12 cellular contexts compared by ENCODE assay signal in genomic region chr10:86334515-86335085, GRCh38. TPM values are rescaled to one million over a fixed set of nuclear protein-coding genes. Genes with fewer than 3 reads are reported as not detected.
DNase-seq lines count a peak whose midpoint lies in the region; ATAC-seq and TF ChIP-seq lines count a peak whose summit lies in the region.
"Had no signal": no experiment of that assay in that cellular context is flagged by ENCODE, and none has a peak within 500 bp of the region (broad histone marks: within the 10 kb centered on the region; RNA-seq: fewer than 3 reads in every experiment).

No MANE protein-coding gene starts in this region.

- H3K27ac ChIP-seq in osteoblast (ENCODE audit: low read depth, low read length) = no peak overlapping the region
- H3K27ac ChIP-seq: ovary had no signal

- no peak overlapping the region for H2AFZ ChIP-seq in osteoblast (ENCODE audit: low read length)

- peaks cover 28% of the 10 kb centered on the region for H3K4me1 Mint-ChIP-seq in brain
- H3K4me1 Mint-ChIP-seq in effector memory CD8-positive, alpha-beta T cell (ENCODE audit: low read depth in 2 of 2) = no peaks in the 10 kb centered on the region

- no peaks in the 10 kb centered on the region for H3K9me3 ChIP-seq in osteoblast (ENCODE audit: low read depth, low read length)
- H3K9me3 ChIP-seq: ovary had no signal

- H3K79me2 ChIP-seq in osteoblast (ENCODE audit: insufficient read depth, low read length) = no peaks in the 10 kb centered on the region

- H3K27me3 ChIP-seq in osteoblast (ENCODE audit: insufficient read depth, low read length) = no peaks in the 10 kb centered on the region
- H3K27me3 ChIP-seq: ovary had no signal

- H3K4me2 ChIP-seq in osteoblast (ENCODE audit: insufficient read depth, low read length) = no peak overlapping the region

- DNase-seq in NCI-H1092 treated with DMSO at 0.1 percent for 48 hours (lab: John Stamatoyannopoulos, UW) = peak; percentile 43
- DNase-seq in NCI-H1092 (lab: John Stamatoyannopoulos, UW) = no peak
- peak; percentile 36 for DNase-seq in NCI-H2081 treated with DMSO at 0.1 percent for 48 hours (lab: John Stamatoyannopoulos, UW)
- peak; percentile 54 for DNase-seq in osteoblast (ENCODE audit: insufficient read length, low spot score, missing footprints)
- no peak for DNase-seq in effector memory CD8-positive, alpha-beta T cell
- no peak for DNase-seq in 8988T
- DNase-seq: activated CD8-positive, alpha-beta T cell treated with anti-CD3 and anti-CD28 coated beads for 36 hours; mesenchymal stem cell; ovary; stimulated activated CD8-positive, alpha-beta memory T cell treated with anti-CD3 and anti-CD28 coated beads, Interleukin-4, amount 100 ng/mL, for 48 hours had no signal

- no peak overlapping the region for H3K4me3 Mint-ChIP-seq in brain
- no peak overlapping the region for H3K4me3 Mint-ChIP-seq in effector memory CD8-positive, alpha-beta T cell
- H3K4me3 Mint-ChIP-seq: activated CD8-positive, alpha-beta T cell treated with anti-CD3 and anti-CD28 coated beads for 36 hours had no signal

- H3K36me3 ChIP-seq in osteoblast (ENCODE audit: insufficient read depth, low read length) = no peaks in the 10 kb centered on the region
- H3K36me3 ChIP-seq: ovary had no signal

- H3K36me3 Mint-ChIP-seq in brain = no peaks in the 10 kb centered on the region
- no peaks in the 10 kb centered on the region for H3K36me3 Mint-ChIP-seq in effector memory CD8-positive, alpha-beta T cell (ENCODE audit: insufficient read depth)

- TF ChIP-seq CTCF in brain (conservative IDR thresholded peaks at IDR 0.05) (no peak), osteoblast (IDR thresholded peaks at IDR 0.05; ENCODE audit: extremely low read depth, low read depth, low read length) (no peak)

- no peak for ATAC-seq in HG02981 (IDR thresholded peaks at IDR 0.05; ENCODE audit: unreplicated experiment)
- ATAC-seq in effector memory CD8-positive, alpha-beta T cell (replicated peaks) = no peak
- ATAC-seq: activated CD8-positive, alpha-beta T cell treated with anti-CD3 and anti-CD28 coated beads for 36 hours had no signal

- H3K4me3 ChIP-seq in osteoblast (ENCODE audit: insufficient read depth, low read length) = no peak overlapping the region
- H3K4me3 ChIP-seq: ovary had no signal

- no peaks in the 10 kb centered on the region for H4K20me1 ChIP-seq in osteoblast (ENCODE audit: insufficient read depth, low read length)

- peak overlapping the region in 4 of 5 experiments; percentile 1 to 85 (median 76) for H3K27ac Mint-ChIP-seq in brain
- H3K27ac Mint-ChIP-seq in effector memory CD8-positive, alpha-beta T cell = no peak overlapping the region
- H3K27ac Mint-ChIP-seq: activated CD8-positive, alpha-beta T cell treated with anti-CD3 and anti-CD28 coated beads for 36 hours had no signal

- H3K27me3 Mint-ChIP-seq in brain = peaks cover 3% of the 10 kb centered on the region
- H3K27me3 Mint-ChIP-seq in effector memory CD8-positive, alpha-beta T cell = peaks cover 14 to 48% of the 10 kb centered on the region in 2 donors

- H3K9me3 Mint-ChIP-seq in brain = peaks cover 0 to 6% (median 0%) of the 10 kb centered on the region in 5 experiments
- no peaks in the 10 kb centered on the region for H3K9me3 Mint-ChIP-seq in effector memory CD8-positive, alpha-beta T cell
- H3K9me3 Mint-ChIP-seq: activated CD8-positive, alpha-beta T cell treated with anti-CD3 and anti-CD28 coated beads for 36 hours had no signal

- no peaks in the 10 kb centered on the region for H3K4me1 ChIP-seq in osteoblast (ENCODE audit: insufficient read depth, low read length)

RNA-seq across cellular contexts. Expression of gene GRID1, which starts 32.0 kb away (rescaled TPM):
- 13.2 TPM for polyA plus RNA-seq in brain (ENCODE audit: insufficient read depth, low read depth, low replicate concordance)
- under 0.01 TPM in 1 of 2 replicates, not detected in the other for total RNA-seq in osteoblast
- total RNA-seq: activated CD8-positive, alpha-beta T cell treated with anti-CD3 and anti-CD28 coated beads for 36 hours had no signal

Comparison
In these comparisons a context has a peak if more than half of its experiments do, and no peak if none do; other contexts are left out.
1. DNase-seq: peak in NCI-H1092 treated with DMSO at 0.1 percent for 48 hours (single experiment), NCI-H2081 treated with DMSO at 0.1 percent for 48 hours (single experiment) and osteoblast (single experiment); none in NCI-H1092 (single experiment), effector memory CD8-positive, alpha-beta T cell (0 of 3) and 8988T (single experiment).
2. H3K27ac Mint-ChIP-seq: peak in brain (4 of 5); none in effector memory CD8-positive, alpha-beta T cell (0 of 2).